Comparison of ENCODE assay signal across 1 cellular context in the genomic region with DNA sequence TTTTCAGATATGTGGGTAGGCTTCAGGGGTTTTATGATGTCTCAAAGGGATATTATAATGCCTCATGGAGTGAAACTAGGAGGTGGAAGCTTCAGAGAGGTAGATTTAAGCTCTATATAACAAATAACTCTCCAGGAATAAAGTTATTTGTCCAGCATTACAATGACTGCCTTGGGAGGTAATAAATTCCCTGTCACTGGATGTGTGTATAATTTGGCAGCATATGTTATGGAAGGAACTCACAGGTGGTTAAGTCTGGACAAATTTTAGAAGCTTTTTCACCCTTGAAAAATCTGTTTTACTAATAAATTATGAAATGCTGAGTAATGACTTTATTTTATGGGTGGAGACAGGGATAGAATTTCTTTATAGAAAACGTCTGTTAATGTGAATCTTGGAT.
TF ChIP-seq lines count a peak whose summit lies in the region.

No MANE protein-coding gene starts in this region.

TF ChIP-seq in H1, 55 proteins besides CTCF, POLR2A, EP300 and RAD21:
- peak; percentile 40; the same call in 1 of the 2 replicates for TF ChIP-seq MAFK (IDR thresholded peaks at IDR 0.05; ENCODE audit: low read depth, low read length)
- TF ChIP-seq, protein P1, sequence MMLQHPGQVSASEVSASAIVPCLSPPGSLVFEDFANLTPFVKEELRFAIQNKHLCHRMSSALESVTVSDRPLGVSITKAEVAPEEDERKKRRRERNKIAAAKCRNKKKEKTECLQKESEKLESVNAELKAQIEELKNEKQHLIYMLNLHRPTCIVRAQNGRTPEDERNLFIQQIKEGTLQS (IDR thresholded peaks at IDR 0.05; ENCODE audit: insufficient read depth, low read depth, low read length), result no peak
